ENCODE assay signal across 8 cellular contexts in genomic region chr15:81001180-81002003, GRCh38. TPM values are rescaled to one million over a fixed set of nuclear protein-coding genes. Genes with fewer than 3 reads are reported as not detected.
A peak's percentile ranks its signal among the peaks of the same experiment; 100 is the strongest.
DNase-seq lines count a peak whose midpoint lies in the region; ATAC-seq and TF ChIP-seq lines count a peak whose summit lies in the region.

No MANE protein-coding gene starts in this region.

- BruUV-seq in Calu3 (replicated peaks; lab: Mats Ljungman, UMichigan), result TSS peak; percentile 16

- intact Hi-C loops in Calu3 (cut with micrococcal nuclease; ENCODE audit: unreplicated experiment), result loop anchor here (5.0 kb wide), 1 partner anchor 266 kb away; no protein-coding TSS in a partner anchor

- H3K9me3 Mint-ChIP-seq in Calu3 (ENCODE audit: low read depth, unreplicated experiment) (no peaks in the 10 kb centered on the region), brain (peaks cover 0 to 6% (median 0%) of the 10 kb centered on the region in 5 experiments)
- peaks cover 7% of the 10 kb centered on the region for H3K9me3 Mint-ChIP-seq in T-helper 2 cell treated with Interferon-gamma antibody and Interleukin-4, amounts not matched to agents 5 μg/mL and 100 μg/mL, for 36 hours

- peak overlapping the region; percentile 93 for H3K4me3 Mint-ChIP-seq in Calu3 (ENCODE audit: low read depth, unreplicated experiment)
- H3K4me3 Mint-ChIP-seq in T-helper 2 cell treated with Interferon-gamma antibody and Interleukin-4, amounts not matched to agents 5 μg/mL and 100 μg/mL, for 36 hours, result peak overlapping the region; percentile 99
- peak overlapping the region; percentile 86 to 94 (median 91) for H3K4me3 Mint-ChIP-seq in brain

- H3K27ac Mint-ChIP-seq in Calu3 (ENCODE audit: unreplicated experiment), result peak overlapping the region; percentile 98
- peak overlapping the region; percentile 79 for H3K27ac Mint-ChIP-seq in T-helper 2 cell treated with Interferon-gamma antibody and Interleukin-4, amounts not matched to agents 5 μg/mL and 100 μg/mL, for 36 hours
- H3K27ac Mint-ChIP-seq in brain, result peak overlapping the region in 1 of 5 experiments; percentile 36

- CTCF ChIA-PET in Calu3 (lab: Charles Lee), result interaction anchor here (1.5 kb wide), 1 partner anchor 265 kb away, joined by 6 read pairs; no protein-coding TSS in a partner anchor

- 0 out of 2 replicates have a peak, but pooled peaks cover 6% of the 10 kb centered on the region for H3K36me3 ChIP-seq in iPS-20b (ENCODE audit: insufficient read depth, low read depth, low read length)

- H3K4me1 ChIP-seq in iPS-20b (ENCODE audit: insufficient read depth, low read length), result peaks cover 6% of the 10 kb centered on the region; the same call in 1 of the 2 replicates

- peaks cover 61% of the 10 kb centered on the region for H3K36me3 Mint-ChIP-seq in Calu3 (ENCODE audit: insufficient read depth, unreplicated experiment)
- H3K36me3 Mint-ChIP-seq in T-helper 2 cell treated with Interferon-gamma antibody and Interleukin-4, amounts not matched to agents 5 μg/mL and 100 μg/mL, for 36 hours (ENCODE audit: low read depth), result peaks cover 44% of the 10 kb centered on the region
- H3K36me3 Mint-ChIP-seq in brain, result peaks cover 9% of the 10 kb centered on the region

- peak; percentile 72 for DNase-seq in Calu3
- peak; percentile 46 for DNase-seq in T-helper 2 cell treated with Interferon-gamma antibody and Interleukin-4, amounts not matched to agents 5 μg/mL and 100 μg/mL, for 36 hours (ENCODE audit: low spot score)
- no peak for DNase-seq in SKM-1 (lab: John Stamatoyannopoulos, UW; ENCODE audit: unreplicated experiment)

- peaks cover 26% of the 10 kb centered on the region for H3K4me1 Mint-ChIP-seq in Calu3 (ENCODE audit: low read depth, unreplicated experiment)
- H3K4me1 Mint-ChIP-seq in T-helper 2 cell treated with Interferon-gamma antibody and Interleukin-4, amounts not matched to agents 5 μg/mL and 100 μg/mL, for 36 hours (ENCODE audit: low read depth), result peaks cover 48% of the 10 kb centered on the region
- H3K4me1 Mint-ChIP-seq in brain, result peaks cover 41% of the 10 kb centered on the region

- H3K9ac ChIP-seq in iPS-20b (ENCODE audit: low read depth, low read length), result peak overlapping the region; percentile 71; the same call in 1 of the 2 replicates

- H3K9me3 ChIP-seq in iPS-20b (ENCODE audit: insufficient read depth, low read depth, low read length), result no peaks in the 10 kb centered on the region

- H3K27me3 ChIP-seq in iPS-20b (ENCODE audit: insufficient read depth, low read length), result peaks cover 27% of the 10 kb centered on the region

- H3K4me3 ChIP-seq in iPS-20b (ENCODE audit: low read length), result peak overlapping the region; percentile 68
- H3K4me3 ChIP-seq in skin epidermis, result peak overlapping the region; percentile 77 to 88 (median 82)

- H3K27me3 Mint-ChIP-seq in Calu3 (ENCODE audit: unreplicated experiment) (no peaks in the 10 kb centered on the region), brain (peaks cover 3% of the 10 kb centered on the region)
- H3K27me3 Mint-ChIP-seq in T-helper 2 cell treated with Interferon-gamma antibody and Interleukin-4, amounts not matched to agents 5 μg/mL and 100 μg/mL, for 36 hours (ENCODE audit: low read depth), result no peaks in the 10 kb centered on the region

- ATAC-seq in GM19452 (IDR thresholded peaks at IDR 0.05; ENCODE audit: unreplicated experiment) (peak; percentile 36), HG03469 (IDR thresholded peaks at IDR 0.05; ENCODE audit: unreplicated experiment) (peak; percentile 13)

- H3K27ac ChIP-seq in iPS-20b (ENCODE audit: low read length) (no peak overlapping the region), skin epidermis (peak overlapping the region; percentile 92 to 100 (median 98))

- no peak for TF ChIP-seq CTCF in Calu3 (IDR thresholded peaks at IDR 0.05; ENCODE audit: unreplicated experiment)
- TF ChIP-seq CTCF in brain (conservative IDR thresholded peaks at IDR 0.05), result no peak

RNA-seq across cellular contexts. Expression of gene TLNRD1, which starts 0.7 kb away (rescaled TPM):
- total RNA-seq in Calu3 (2022), result 31.8 and 33.4 TPM in 2 replicates
- 7.6 TPM for polyA plus RNA-seq in brain (ENCODE audit: insufficient read depth, low read depth, low replicate concordance)

RNA-seq across cellular contexts. Expression of gene MESD, which starts 11.8 kb away (rescaled TPM):
- total RNA-seq in Calu3 (2022), result 47.3 and 49.9 TPM in 2 replicates
- 17.9 TPM for polyA plus RNA-seq in brain (ENCODE audit: insufficient read depth, low read depth, low replicate concordance)
